Comparison of ENCODE assay signal across 9 cellular contexts in genomic region chr2:48356701-48357322, GRCh38. TPM values are rescaled to one million over a fixed set of nuclear protein-coding genes. Genes with fewer than 3 reads are reported as not detected.
DNase-seq lines count a peak whose midpoint lies in the region; ATAC-seq and TF ChIP-seq lines count a peak whose summit lies in the region.
"Had no signal": no experiment of that assay in that cellular context is flagged by ENCODE, and none has a peak within 500 bp of the region (broad histone marks: within the 10 kb centered on the region; RNA-seq: fewer than 3 reads in every experiment).

No MANE protein-coding gene starts in this region.

- H3K4me3 Mint-ChIP-seq in immature natural killer cell = peak overlapping the region; percentile 69 to 85 (median 76)

- H3K27ac Mint-ChIP-seq in immature natural killer cell = peak overlapping the region; percentile 90 to 97 (median 94)

- H3K4me1 Mint-ChIP-seq in immature natural killer cell = peaks cover 60 to 90% of the 10 kb centered on the region in 2 donors

- TF ChIP-seq CTCF in AG09309 (IDR thresholded peaks at IDR 0.05; ENCODE audit: control insufficient read depth, insufficient read depth, low read depth, low read length, missing control alignments) = no peak

- H3K9me3 Mint-ChIP-seq in immature natural killer cell = no peaks in the 10 kb centered on the region

- DNase-seq in AG09309 (ENCODE audit: low read depth) (peak; percentile 18), SK-N-DZ (ENCODE audit: low spot score) (peak; percentile 15), immature natural killer cell (peak; percentile 48 to 56 (median 54)), A172 (ENCODE audit: low spot score) (no peak), SW480 (ENCODE audit: low spot score) (no peak)

- peaks cover 0 to 2% (median 0%) of the 10 kb centered on the region in 3 donors for H3K27me3 Mint-ChIP-seq in immature natural killer cell (ENCODE audit: low read depth in 3 of 3)

- peak; percentile 70 for ATAC-seq in GM18858 (IDR thresholded peaks at IDR 0.05; ENCODE audit: unreplicated experiment)
- peak; percentile 66 for ATAC-seq in HG03139 (IDR thresholded peaks at IDR 0.05; ENCODE audit: unreplicated experiment)
- no peak for ATAC-seq in GM19328 (IDR thresholded peaks at IDR 0.05; ENCODE audit: unreplicated experiment)
- ATAC-seq: HCT116 had no signal

- no peak overlapping the region for H3K4me3 ChIP-seq in AG09309 (ENCODE audit: control insufficient read depth, low read depth, low read length)

- peaks cover 0 to 7% (median 0%) of the 10 kb centered on the region in 3 donors for H3K36me3 Mint-ChIP-seq in immature natural killer cell

RNA-seq across cellular contexts. Expression of gene FOXN2, which starts 42.3 kb away (rescaled TPM):
- 23.6 and 25.8 TPM in 2 replicates for polyA plus RNA-seq in SK-N-DZ (2014; cell fraction: cytosol; rRNA removed)
- polyA plus RNA-seq in SK-N-DZ (2014; cell fraction: nucleus; rRNA removed) = 24.9 and 31.4 TPM in 2 replicates
- polyA plus RNA-seq in immature natural killer cell = 10 to 100 TPM; 20.6 to 50.8 (median 42.2) TPM
- total RNA-seq in A172 (2014; rRNA removed; shearing (Covaris generic)) = 28.0 and 38.2 TPM in 2 replicates

Comparison
In these comparisons a context has a peak if more than half of its experiments do, and no peak if none do; other contexts are left out.
1. DNase-seq: peak in AG09309 (single experiment), SK-N-DZ (single experiment) and immature natural killer cell (3 of 3); none in A172 (single experiment) and SW480 (single experiment).